In the genomic region with DNA sequence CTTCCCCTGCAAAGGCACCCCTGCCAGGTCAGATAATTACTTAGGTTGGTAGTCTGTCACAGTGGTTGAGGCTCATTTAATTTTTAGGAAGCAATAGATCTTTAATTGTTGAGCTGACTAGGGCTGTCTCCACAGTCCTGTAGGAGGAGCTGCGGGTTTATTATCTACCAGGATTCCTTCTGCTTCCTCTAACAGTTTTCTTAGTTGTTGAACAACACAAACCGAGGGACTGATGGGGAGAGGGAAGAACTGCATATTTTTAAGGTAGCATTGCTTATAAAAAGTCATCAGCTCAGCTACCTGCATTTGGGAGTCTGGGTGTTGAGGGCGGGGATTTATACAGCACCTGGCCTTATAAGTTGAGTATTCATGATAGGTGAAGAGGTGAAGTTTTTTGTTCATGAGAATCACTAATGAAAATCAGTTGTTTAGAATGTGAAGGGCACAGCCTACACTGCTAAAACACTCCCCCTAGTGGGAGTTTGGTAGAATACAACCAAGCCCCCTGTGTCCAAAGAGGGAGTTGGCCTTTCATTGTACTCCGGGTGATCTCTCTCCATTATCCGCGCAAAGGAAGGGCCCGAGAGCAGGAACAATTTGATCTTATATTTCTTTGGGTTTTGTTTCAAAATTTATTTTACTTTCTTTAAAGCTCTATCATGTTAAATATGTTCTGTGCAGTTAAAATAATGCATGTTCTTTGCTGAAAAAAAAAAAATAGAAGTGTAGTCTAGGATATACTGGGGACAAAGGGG, we compare ENCODE assay signal across 1 cellular context.
TF ChIP-seq lines count a peak whose summit lies in the region.

No MANE protein-coding gene starts in this region.

TF ChIP-seq in GM12878, 131 proteins besides CTCF, POLR2A, EP300 and RAD21 (continued from another document):
- TF ChIP-seq, protein P1, sequence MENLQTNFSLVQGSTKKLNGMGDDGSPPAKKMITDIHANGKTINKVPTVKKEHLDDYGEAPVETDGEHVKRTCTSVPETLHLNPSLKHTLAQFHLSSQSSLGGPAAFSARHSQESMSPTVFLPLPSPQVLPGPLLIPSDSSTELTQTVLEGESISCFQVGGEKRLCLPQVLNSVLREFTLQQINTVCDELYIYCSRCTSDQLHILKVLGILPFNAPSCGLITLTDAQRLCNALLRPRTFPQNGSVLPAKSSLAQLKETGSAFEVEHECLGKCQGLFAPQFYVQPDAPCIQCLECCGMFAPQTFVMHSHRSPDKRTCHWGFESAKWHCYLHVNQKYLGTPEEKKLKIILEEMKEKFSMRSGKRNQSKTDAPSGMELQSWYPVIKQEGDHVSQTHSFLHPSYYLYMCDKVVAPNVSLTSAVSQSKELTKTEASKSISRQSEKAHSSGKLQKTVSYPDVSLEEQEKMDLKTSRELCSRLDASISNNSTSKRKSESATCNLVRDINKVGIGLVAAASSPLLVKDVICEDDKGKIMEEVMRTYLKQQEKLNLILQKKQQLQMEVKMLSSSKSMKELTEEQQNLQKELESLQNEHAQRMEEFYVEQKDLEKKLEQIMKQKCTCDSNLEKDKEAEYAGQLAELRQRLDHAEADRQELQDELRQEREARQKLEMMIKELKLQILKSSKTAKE (IDR thresholded peaks at IDR 0.05; ENCODE audit: low read depth, poor library complexity, severe bottlenecking), result peak; percentile 56
- peak; percentile 73; the same call in 1 of the 2 replicates for TF ChIP-seq ZNF24 (IDR thresholded peaks at IDR 0.05)
- TF ChIP-seq RB1 (IDR thresholded peaks at IDR 0.05; ENCODE audit: borderline replicate concordance), result peak; percentile 59; the same call in 1 of the 2 replicates
- no peak for TF ChIP-seq ZNF622 (IDR thresholded peaks at IDR 0.05)
- TF ChIP-seq RELA (IDR thresholded peaks at IDR 0.05; ENCODE audit: borderline replicate concordance, partially characterized antibody), result no peak
- TF ChIP-seq NFIC (IDR thresholded peaks at IDR 0.05; ENCODE audit: low read depth, low read length), result no peak
- TF ChIP-seq, protein P2, sequence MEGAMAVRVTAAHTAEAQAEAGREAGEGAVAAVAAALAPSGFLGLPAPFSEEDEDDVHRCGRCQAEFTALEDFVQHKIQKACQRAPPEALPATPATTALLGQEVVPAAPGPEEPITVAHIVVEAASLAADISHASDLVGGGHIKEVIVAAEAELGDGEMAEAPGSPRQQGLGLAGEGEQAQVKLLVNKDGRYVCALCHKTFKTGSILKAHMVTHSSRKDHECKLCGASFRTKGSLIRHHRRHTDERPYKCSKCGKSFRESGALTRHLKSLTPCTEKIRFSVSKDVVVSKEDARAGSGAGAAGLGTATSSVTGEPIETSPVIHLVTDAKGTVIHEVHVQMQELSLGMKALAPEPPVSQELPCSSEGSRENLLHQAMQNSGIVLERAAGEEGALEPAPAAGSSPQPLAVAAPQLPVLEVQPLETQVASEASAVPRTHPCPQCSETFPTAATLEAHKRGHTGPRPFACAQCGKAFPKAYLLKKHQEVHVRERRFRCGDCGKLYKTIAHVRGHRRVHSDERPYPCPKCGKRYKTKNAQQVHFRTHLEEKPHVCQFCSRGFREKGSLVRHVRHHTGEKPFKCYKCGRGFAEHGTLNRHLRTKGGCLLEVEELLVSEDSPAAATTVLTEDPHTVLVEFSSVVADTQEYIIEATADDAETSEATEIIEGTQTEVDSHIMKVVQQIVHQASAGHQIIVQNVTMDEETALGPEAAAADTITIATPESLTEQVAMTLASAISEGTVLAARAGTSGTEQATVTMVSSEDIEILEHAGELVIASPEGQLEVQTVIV (IDR thresholded peaks at IDR 0.05; ENCODE audit: borderline replicate concordance, partially characterized antibody), result no peak
- TF ChIP-seq, protein P3, sequence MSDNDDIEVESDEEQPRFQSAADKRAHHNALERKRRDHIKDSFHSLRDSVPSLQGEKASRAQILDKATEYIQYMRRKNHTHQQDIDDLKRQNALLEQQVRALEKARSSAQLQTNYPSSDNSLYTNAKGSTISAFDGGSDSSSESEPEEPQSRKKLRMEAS (IDR thresholded peaks at IDR 0.05; ENCODE audit: low read depth, low read length), result no peak
- TF ChIP-seq PAX5 (IDR thresholded peaks at IDR 0.05; ENCODE audit: borderline replicate concordance, low read depth, low read length), result no peak
TF ChIP-seq in GM12878: peak in this region for 6.
